In genomic region chr11:46594785-46595184, GRCh38 we compare ENCODE assay signal across 15 cellular contexts. TPM values are rescaled to one million over a fixed set of nuclear protein-coding genes. Genes with fewer than 3 reads are reported as not detected.
A peak's percentile ranks its signal among the peaks of the same experiment; 100 is the strongest.
DNase-seq lines count a peak whose midpoint lies in the region; ATAC-seq and TF ChIP-seq lines count a peak whose summit lies in the region.
"Had no signal": no experiment of that assay in that cellular context is flagged by ENCODE, and none has a peak within 500 bp of the region (broad histone marks: within the 10 kb centered on the region; RNA-seq: fewer than 3 reads in every experiment).

No MANE protein-coding gene starts in this region.

- no peak overlapping the region for H4K5ac ChIP-seq in mesendoderm (ENCODE audit: low read length)

- no peak overlapping the region for H4K8ac ChIP-seq in mesendoderm (ENCODE audit: low read depth, low read length)

- no peak overlapping the region for H2BK120ac ChIP-seq in mesendoderm (ENCODE audit: low read depth, low read length)

- peaks cover 32% of the 10 kb centered on the region for H3K79me2 ChIP-seq in mesendoderm (ENCODE audit: control insufficient read depth, insufficient read depth, low read length)

- peak overlapping the region; percentile 91 for H3K27ac Mint-ChIP-seq in activated naive CD8-positive, alpha-beta T cell treated with anti-CD3 and anti-CD28 coated beads, Interleukin-2, amount 10 ng/mL, durations not matched to agents 7 days and 5 days
- no peak overlapping the region for H3K27ac Mint-ChIP-seq in activated naive CD8-positive, alpha-beta T cell treated with anti-CD3 and anti-CD28 coated beads, Interleukin-2, amount 50 U/mL, for 24 hours
- H3K27ac Mint-ChIP-seq in type B pancreatic cell, result no peak overlapping the region

- H3K36me3 ChIP-seq in mesendoderm (ENCODE audit: control insufficient read depth, insufficient read depth, low read length), result no peaks in the 10 kb centered on the region
- H3K36me3 ChIP-seq: BLaER1 had no signal

- H3K4ac ChIP-seq in mesendoderm (ENCODE audit: low read depth, low read length), result no peak overlapping the region

- DNase-seq in activated naive CD8-positive, alpha-beta T cell treated with anti-CD3 and anti-CD28 coated beads, Interleukin-2, amount 10 ng/mL, durations not matched to agents 7 days and 5 days, result no peak
- no peak for DNase-seq in activated naive CD8-positive, alpha-beta T cell treated with anti-CD3 and anti-CD28 coated beads, Interleukin-2, amount 50 U/mL, for 24 hours
- DNase-seq in mesendoderm (no peak), type B pancreatic cell (ENCODE audit: extremely low spot score, unreplicated experiment) (no peak), amygdala (lab: John Stamatoyannopoulos, UW) (no peak)
- DNase-seq: activated T-cell treated with anti-CD3 and anti-CD28 coated beads, Interleukin-2, amount 50 U/mL, for 1 hour; cerebellar nuclear complex; GOT3; islet precursor cell; NCI-H2081 treated with DMSO at 0.1 percent for 48 hours; nucleus accumbens had no signal

- no peak overlapping the region for H3K23ac ChIP-seq in mesendoderm (ENCODE audit: low read length)

- no CpG with 5 or more reads among the region's 10 CpGs for WGBS in mesendoderm (ENCODE audit: extremely low coverage, insufficient coverage, low lambda C conversion rate)

- H3K56ac ChIP-seq in mesendoderm (ENCODE audit: low read length), result no peak overlapping the region

- peaks cover 2% of the 10 kb centered on the region for H3K4me1 ChIP-seq in mesendoderm (ENCODE audit: control insufficient read depth, low read depth, low read length)

- no peak overlapping the region for H2BK5ac ChIP-seq in mesendoderm (ENCODE audit: low read length)

- H3K4me3 Mint-ChIP-seq in activated naive CD8-positive, alpha-beta T cell treated with anti-CD3 and anti-CD28 coated beads, Interleukin-2, amount 10 ng/mL, durations not matched to agents 7 days and 5 days, result no peak overlapping the region
- no peak overlapping the region for H3K4me3 Mint-ChIP-seq in activated naive CD8-positive, alpha-beta T cell treated with anti-CD3 and anti-CD28 coated beads, Interleukin-2, amount 50 U/mL, for 24 hours
- H3K4me3 Mint-ChIP-seq in type B pancreatic cell, result peak overlapping the region; percentile 97

- H3K79me1 ChIP-seq in mesendoderm (ENCODE audit: low read length), result peaks cover 4% of the 10 kb centered on the region

- H3K18ac ChIP-seq in mesendoderm (ENCODE audit: low read length), result no peak overlapping the region

- H3K27me3 Mint-ChIP-seq in activated naive CD8-positive, alpha-beta T cell treated with anti-CD3 and anti-CD28 coated beads, Interleukin-2, amount 10 ng/mL, durations not matched to agents 7 days and 5 days, result no peaks in the 10 kb centered on the region
- no peaks in the 10 kb centered on the region for H3K27me3 Mint-ChIP-seq in activated naive CD8-positive, alpha-beta T cell treated with anti-CD3 and anti-CD28 coated beads, Interleukin-2, amount 50 U/mL, for 24 hours
- no peaks in the 10 kb centered on the region for H3K27me3 Mint-ChIP-seq in type B pancreatic cell

- peak overlapping the region; percentile 22 for H3K9ac ChIP-seq in mesendoderm (ENCODE audit: low read length)

- POLR2A ChIA-PET in activated naive CD8-positive, alpha-beta T cell treated with anti-CD3 and anti-CD28 coated beads, Interleukin-2, amount 10 ng/mL, durations not matched to agents 7 days and 5 days (lab: Charles Lee), result interaction anchor here (1.0 to 1.9 kb wide), 5 partner anchors 8 to 106 kb away, joined by 3 to 24 read pairs (median 6); partner anchors contain the start of genes ARHGAP1, ATG13, HARBI1 and ZNF408

- H3K9me3 Mint-ChIP-seq in activated naive CD8-positive, alpha-beta T cell treated with anti-CD3 and anti-CD28 coated beads, Interleukin-2, amount 10 ng/mL, durations not matched to agents 7 days and 5 days, result no peaks in the 10 kb centered on the region
- H3K9me3 Mint-ChIP-seq in activated naive CD8-positive, alpha-beta T cell treated with anti-CD3 and anti-CD28 coated beads, Interleukin-2, amount 50 U/mL, for 24 hours, result no peaks in the 10 kb centered on the region
- no peaks in the 10 kb centered on the region for H3K9me3 Mint-ChIP-seq in type B pancreatic cell

- no peak overlapping the region for H2BK15ac ChIP-seq in mesendoderm (replicated peaks; ENCODE audit: low read depth)

- TF ChIP-seq CTCF in VCaP (conservative IDR thresholded peaks at IDR 0.05), result no peak
- no peak for TF ChIP-seq CTCF in type B pancreatic cell (conservative IDR thresholded peaks at IDR 0.05)

- no peaks in the 10 kb centered on the region for H3K27me3 ChIP-seq in mesendoderm (ENCODE audit: insufficient read depth, low read length, poor library complexity)
- H3K27me3 ChIP-seq: BLaER1 had no signal

- H3K4me3 ChIP-seq in mesendoderm (ENCODE audit: low read length), result no peak overlapping the region

- peaks cover 21% of the 10 kb centered on the region for H3K4me1 Mint-ChIP-seq in activated naive CD8-positive, alpha-beta T cell treated with anti-CD3 and anti-CD28 coated beads, Interleukin-2, amount 10 ng/mL, durations not matched to agents 7 days and 5 days
- peaks cover 38% of the 10 kb centered on the region for H3K4me1 Mint-ChIP-seq in activated naive CD8-positive, alpha-beta T cell treated with anti-CD3 and anti-CD28 coated beads, Interleukin-2, amount 50 U/mL, for 24 hours
- peaks cover 20% of the 10 kb centered on the region for H3K4me1 Mint-ChIP-seq in type B pancreatic cell (ENCODE audit: unreplicated experiment)

- peaks cover 2% of the 10 kb centered on the region for H3K36me3 Mint-ChIP-seq in activated naive CD8-positive, alpha-beta T cell treated with anti-CD3 and anti-CD28 coated beads, Interleukin-2, amount 10 ng/mL, durations not matched to agents 7 days and 5 days
- H3K36me3 Mint-ChIP-seq in activated naive CD8-positive, alpha-beta T cell treated with anti-CD3 and anti-CD28 coated beads, Interleukin-2, amount 50 U/mL, for 24 hours (ENCODE audit: low read depth), result no peaks in the 10 kb centered on the region
- peaks cover 3% of the 10 kb centered on the region for H3K36me3 Mint-ChIP-seq in type B pancreatic cell

- H3K27ac ChIP-seq in VCaP (peak overlapping the region; percentile 75), mesendoderm (ENCODE audit: low read depth, low read length) (no peak overlapping the region)

- no peak for ATAC-seq in activated naive CD8-positive, alpha-beta T cell treated with anti-CD3 and anti-CD28 coated beads, Interleukin-2, amount 10 ng/mL, durations not matched to agents 7 days and 5 days (ENCODE audit: low read depth)
- no peak for ATAC-seq in activated naive CD8-positive, alpha-beta T cell treated with anti-CD3 and anti-CD28 coated beads, Interleukin-2, amount 50 U/mL, for 24 hours
- ATAC-seq in GM18907 (IDR thresholded peaks at IDR 0.05; ENCODE audit: unreplicated experiment), result no peak
- ATAC-seq in GM19455 (IDR thresholded peaks at IDR 0.05; ENCODE audit: unreplicated experiment), result no peak

- no peak overlapping the region for H3K4me2 ChIP-seq in mesendoderm (ENCODE audit: low read length)

- no peak overlapping the region for H2AK5ac ChIP-seq in mesendoderm (ENCODE audit: low read length)

RNA-seq across cellular contexts. Expression of gene AMBRA1, which starts 1.0 kb away (rescaled TPM):
- 10 to 100 TPM; 39.1 to 40.5 TPM for total RNA-seq in activated naive CD8-positive, alpha-beta T cell treated with anti-CD3 and anti-CD28 coated beads, Interleukin-2, amount 10 ng/mL, durations not matched to agents 7 days and 5 days
- polyA plus RNA-seq in mesendoderm (2013, experiment 1 of 2), result 15.0 TPM
- 15.3 TPM for polyA plus RNA-seq in mesendoderm (2013, experiment 2 of 2)
- total RNA-seq in type B pancreatic cell (ENCODE audit: low replicate concordance), result 34.5 and 38.8 TPM in 2 replicates

RNA-seq across cellular contexts. Expression of gene HARBI1, which starts 22.2 kb away (rescaled TPM):
- 1 to 10 TPM; 5.8 to 7.6 TPM for total RNA-seq in activated naive CD8-positive, alpha-beta T cell treated with anti-CD3 and anti-CD28 coated beads, Interleukin-2, amount 10 ng/mL, durations not matched to agents 7 days and 5 days
- 3.2 TPM for polyA plus RNA-seq in mesendoderm (2013, experiment 1 of 2)
- polyA plus RNA-seq in mesendoderm (2013, experiment 2 of 2), result 2.9 TPM
- 8.5 and 8.7 TPM in 2 replicates for total RNA-seq in type B pancreatic cell (ENCODE audit: low replicate concordance)

RNA-seq across cellular contexts. Expression of gene ATG13, which starts 22.6 kb away (rescaled TPM):
- total RNA-seq in activated naive CD8-positive, alpha-beta T cell treated with anti-CD3 and anti-CD28 coated beads, Interleukin-2, amount 10 ng/mL, durations not matched to agents 7 days and 5 days, result 10 to 100 TPM; 64.1 to 70.0 TPM
- 57.8 TPM for polyA plus RNA-seq in mesendoderm (2013, experiment 1 of 2)
- polyA plus RNA-seq in mesendoderm (2013, experiment 2 of 2), result 62.1 TPM
- total RNA-seq in type B pancreatic cell (ENCODE audit: low replicate concordance), result 67.3 and 67.7 TPM in 2 replicates
